Comparison of ENCODE assay signal across 8 cellular contexts in genomic region chr12:111430418-111431353, GRCh38. TPM values are rescaled to one million over a fixed set of nuclear protein-coding genes. Genes with fewer than 3 reads are reported as not detected.
DNase-seq lines count a peak whose midpoint lies in the region; ATAC-seq and FAIRE-seq lines count a peak whose summit lies in the region.

No MANE protein-coding gene starts in this region.

- H3K36me3 ChIP-seq in esophagus (ENCODE audit: control insufficient read depth in 2 of 2, insufficient read depth in 2 of 2, low read length in 1 of 2): no peaks in the 10 kb centered on the region

- peak; percentile 21 for FAIRE-seq in GM19239 (lab: Jason Lieb, UNC)

- DNase-seq in GM19239 (ENCODE audit: insufficient read length, low spot score): no peak
- peak; percentile 70 for DNase-seq in activated CD4-positive, alpha-beta T cell treated with anti-CD3 and anti-CD28 coated beads, Interleukin-2, amount 50 U/mL, for 1 hour
- DNase-seq in stimulated activated CD4-positive, alpha-beta T cell treated with anti-CD3 and anti-CD28 coated beads, Interleukin-4, amount 100 ng/mL, for 24 hours: peak; percentile 74
- DNase-seq in caudate nucleus (lab: John Stamatoyannopoulos, UW): no peak
- no peak for DNase-seq in DMS114 treated with DMSO at 0.1 percent for 48 hours (lab: John Stamatoyannopoulos, UW; ENCODE audit: unreplicated experiment)
- DNase-seq in sciatic nerve (ENCODE audit: low spot score): no peak

- H3K27me3 ChIP-seq in esophagus (ENCODE audit: control insufficient read depth in 1 of 2, insufficient read depth in 2 of 2, low read length in 2 of 2): no peaks in the 10 kb centered on the region

- 38 to 46% methylated on average over 17 of the region's 17 CpGs for WGBS in esophagus, 2 donors

- peak overlapping the region; percentile 66 to 69 for H3K27ac ChIP-seq in esophagus (ENCODE audit: low read depth in 2 of 2, low read length in 1 of 2)
- no peak overlapping the region for H3K27ac ChIP-seq in caudate nucleus (ENCODE audit: low read depth, low read length)

- H3K9me3 ChIP-seq in esophagus (ENCODE audit: control insufficient read depth in 2 of 2, insufficient read depth in 1 of 2, low read depth in 1 of 2, low read length in 1 of 2): no peaks in the 10 kb centered on the region

- peaks cover 5 to 7% of the 10 kb centered on the region in 2 donors for H3K4me1 ChIP-seq in esophagus (ENCODE audit: control insufficient read depth in 2 of 2, insufficient read depth in 2 of 2, low read length in 1 of 2)

- peak overlapping the region in 1 of 2 donors; percentile 3 for H3K4me3 ChIP-seq in esophagus (ENCODE audit: low read depth in 1 of 2, low read length in 2 of 2)

- ATAC-seq in HG03280 (IDR thresholded peaks at IDR 0.05; ENCODE audit: unreplicated experiment) (no peak), sciatic nerve (no peak)

- intact Hi-C loops in sciatic nerve (cut with DNase I): no loop called here

RNA-seq across cellular contexts. Expression of gene SH2B3, which starts 25.0 kb away (rescaled TPM):
- 1 to 10 TPM in 1 of 2 donors, under 1 TPM in 1; 0.79 to 1.8 TPM for polyA plus RNA-seq in esophagus
- 27.5 TPM for total RNA-seq in sciatic nerve

Comparison
In these comparisons a context has a peak if more than half of its experiments do, and no peak if none do; other contexts are left out.
1. DNase-seq: peak in activated CD4-positive, alpha-beta T cell treated with anti-CD3 and anti-CD28 coated beads, Interleukin-2, amount 50 U/mL, for 1 hour (single experiment) and stimulated activated CD4-positive, alpha-beta T cell treated with anti-CD3 and anti-CD28 coated beads, Interleukin-4, amount 100 ng/mL, for 24 hours (single experiment); none in GM19239 (single experiment), caudate nucleus (0 of 61), DMS114 treated with DMSO at 0.1 percent for 48 hours (single experiment) and sciatic nerve (single experiment).